Comparison of ENCODE assay signal across 1 cellular context in genomic region chr5:143218563-143219170, GRCh38.
TF ChIP-seq lines count a peak whose summit lies in the region.

No MANE protein-coding gene starts in this region.

TF ChIP-seq in GM12878, 131 proteins besides CTCF, POLR2A, EP300 and RAD21 (continued from another document and continues in another):
- TF ChIP-seq ZBTB4 (CRISPR knock-in tag; IDR thresholded peaks at IDR 0.05), result 0 out of 2 replicates have a peak, but pooled peaks have one; percentile 64
- TF ChIP-seq CBX3 (IDR thresholded peaks at IDR 0.05; ENCODE audit: borderline replicate concordance, low read depth), result no peak
- 0 out of 2 replicates have a peak, but pooled peaks have one; percentile 30 for TF ChIP-seq NR2F1 (conservative IDR thresholded peaks at IDR 0.05)
- peak; percentile 15 for TF ChIP-seq CUX1 (IDR thresholded peaks at IDR 0.05; ENCODE audit: insufficient replicate concordance, low read depth, low read length)
- peak; percentile 7; the same call in 1 of the 2 replicates for TF ChIP-seq DPF2 (IDR thresholded peaks at IDR 0.05)
- TF ChIP-seq SKIL (IDR thresholded peaks at IDR 0.05; ENCODE audit: low read depth, poor library complexity, severe bottlenecking), result peak; percentile 95
- TF ChIP-seq SP1 (IDR thresholded peaks at IDR 0.05; ENCODE audit: low read depth, low read length), result no peak
- no peak for TF ChIP-seq JUNB (IDR thresholded peaks at IDR 0.05)
- peak; percentile 69; the same call in 1 of the 2 replicates for TF ChIP-seq ZBTB33 (IDR thresholded peaks at IDR 0.05)
- no peak for TF ChIP-seq POU2F2 (IDR thresholded peaks at IDR 0.05; ENCODE audit: borderline replicate concordance, low read depth, low read length)
- TF ChIP-seq BHLHE40 (IDR thresholded peaks at IDR 0.05; ENCODE audit: borderline replicate concordance in 1 of 2, low read depth in 2 of 2, low read length in 1 of 2), result peak; percentile 37 to 68; a peak in 3 of 4 replicates
- TF ChIP-seq E2F4 (IDR thresholded peaks at IDR 0.05; ENCODE audit: low read depth, low read length), result no peak
- TF ChIP-seq NFYA (IDR thresholded peaks at IDR 0.05; ENCODE audit: borderline replicate concordance, low read depth, low read length), result no peak
- TF ChIP-seq CHD2 (IDR thresholded peaks at IDR 0.05; ENCODE audit: borderline replicate concordance, low read depth, low read length), result peak; percentile 49; the same call in 1 of the 2 replicates
- no peak for TF ChIP-seq HDAC6 (IDR thresholded peaks at IDR 0.05; ENCODE audit: unreplicated experiment)
- no peak for TF ChIP-seq ETV6 (conservative IDR thresholded peaks at IDR 0.05 in 1 of 2, IDR thresholded peaks at IDR 0.05 in 1 of 2; ENCODE audit: borderline replicate concordance in 1 of 2, low read depth in 1 of 2)
- TF ChIP-seq ZNF687 (IDR thresholded peaks at IDR 0.05), result peak; percentile 97
- TF ChIP-seq RELB (IDR thresholded peaks at IDR 0.05; ENCODE audit: low read depth), result 0 out of 2 replicates have a peak, but pooled peaks have one; percentile 18
- TF ChIP-seq ZNF592 (IDR thresholded peaks at IDR 0.05), result peak; percentile 98
- TF ChIP-seq SMAD1 (IDR thresholded peaks at IDR 0.05; ENCODE audit: low read depth, partially characterized antibody), result peak; percentile 51
- TF ChIP-seq MTA2 (IDR thresholded peaks at IDR 0.05; ENCODE audit: low read depth), result peak; percentile 85
- no peak for TF ChIP-seq RAD51 (IDR thresholded peaks at IDR 0.05)
